24 cellular contexts compared by ENCODE assay signal in the genomic region with DNA sequence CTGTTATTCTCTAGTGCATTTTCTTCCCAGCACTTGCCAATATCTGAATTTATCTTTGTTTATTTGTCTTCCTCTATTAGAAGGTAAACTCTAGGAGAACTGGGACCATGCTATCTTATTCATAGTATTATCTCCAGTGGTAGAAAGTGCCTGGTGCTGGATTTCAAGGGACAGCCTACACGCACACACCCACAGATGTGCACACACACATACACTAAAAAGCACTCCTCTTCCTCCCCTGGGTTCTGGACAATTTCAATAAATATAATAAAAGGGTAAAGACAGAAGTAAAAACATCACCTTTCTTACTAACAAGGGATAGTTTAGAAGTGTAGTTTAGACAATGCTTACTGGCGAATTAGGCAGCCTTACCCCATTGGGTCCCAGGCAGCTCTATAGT. TPM values are rescaled to one million over a fixed set of nuclear protein-coding genes. Genes with fewer than 3 reads are reported as not detected.
A peak's percentile ranks its signal among the peaks of the same experiment; 100 is the strongest.
DNase-seq lines count a peak whose midpoint lies in the region; ATAC-seq, FAIRE-seq and TF ChIP-seq lines count a peak whose summit lies in the region.
"Had no signal": no experiment of that assay in that cellular context is flagged by ENCODE, and none has a peak within 500 bp of the region (broad histone marks: within the 10 kb centered on the region; RNA-seq: fewer than 3 reads in every experiment).

No MANE protein-coding gene starts in this region.

- H2BK20ac ChIP-seq in IMR-90 (ENCODE audit: low read depth, low read length) = no peak overlapping the region

- POLR2A ChIA-PET in IMR-90 (lab: Charles Lee; ENCODE audit: unreplicated experiment) (no interaction called here), K562 (lab: Yijun Ruan, JAX) (interaction anchor here (0.8 kb wide), 1 partner anchor 12 kb away, joined by 3 read pairs; no protein-coding TSS in a partner anchor)

- no peak overlapping the region for H3K56ac ChIP-seq in IMR-90 (ENCODE audit: extremely low read depth, insufficient read depth, low read length)

- in situ Hi-C loops in IMR-90 (cut with MboI; ENCODE audit: low sequenced_read_pairs) (no loop called here), K562 (cut with MboI) (no loop called here)

- BruUV-seq in IMR-90 (replicated peaks; lab: Mats Ljungman, UMichigan) = no TSS peak
- no TSS peak for BruUV-seq in K562 (replicated peaks; lab: Mats Ljungman, UMichigan)

- no peaks in the 10 kb centered on the region for H3K9me3 Mint-ChIP-seq in GM23338
- H3K9me3 Mint-ChIP-seq: CD4-positive, CD25-positive, alpha-beta regulatory T cell; CD8-positive, alpha-beta T cell; H9; HFFc6 had no signal

- no peak overlapping the region for H3K4me3 ChIP-seq in BLaER1 treated with 17β-estradiol and CSF1 and Interleukin-3, amounts not matched to agents 10 nM and 100 nM
- H3K4me3 ChIP-seq in GM23338 = no peak overlapping the region
- no peak overlapping the region for H3K4me3 ChIP-seq in IMR-90 (ENCODE audit: insufficient read depth, low read depth, low read length)
- no peak overlapping the region for H3K4me3 ChIP-seq in K562
- H3K4me3 ChIP-seq in lower lobe of right lung = no peak overlapping the region
- H3K4me3 ChIP-seq: A549 had no signal

- H3K79me2 ChIP-seq in GM23338 (replicated peaks; ENCODE audit: insufficient read depth) (no peaks in the 10 kb centered on the region), K562 (ENCODE audit: control insufficient read depth, insufficient read depth, low read length) (no peaks in the 10 kb centered on the region)

- H3K79me1 ChIP-seq in IMR-90 (ENCODE audit: low read depth in 1 of 2, low read length in 2 of 2) = no peaks in the 10 kb centered on the region

- H2BK15ac ChIP-seq in IMR-90 (ENCODE audit: low read depth, low read length) = no peak overlapping the region

- TF ChIP-seq POLR2A in IMR-90 (IDR thresholded peaks at IDR 0.05; ENCODE audit: low read depth, low read length) = no peak
- no peak for TF ChIP-seq POLR2A in K562 (conservative IDR thresholded peaks at IDR 0.05)

- H3K4me1 ChIP-seq in BLaER1 treated with 17β-estradiol and CSF1 and Interleukin-3, amounts not matched to agents 10 nM and 100 nM = peaks cover 12 to 56% (median 36%) of the 10 kb centered on the region in 10 experiments
- H3K4me1 ChIP-seq in GM23338 (ENCODE audit: insufficient read depth) = no peaks in the 10 kb centered on the region
- peaks cover 2% of the 10 kb centered on the region; the same call in 1 of the 2 replicates for H3K4me1 ChIP-seq in IMR-90 (ENCODE audit: control insufficient read depth, insufficient read depth, low read length)
- peaks cover 0 to 9% of the 10 kb centered on the region in 2 experiments; a peak in 3 of 5 replicates for H3K4me1 ChIP-seq in K562 (replicated peaks in 1 of 2; ENCODE audit: control insufficient read depth in 2 of 2, insufficient read depth in 2 of 2, low read length in 2 of 2)
- peaks cover 6% of the 10 kb centered on the region for H3K4me1 ChIP-seq in lower lobe of right lung
- H3K4me1 ChIP-seq: A549, BE2C had no signal

- H2AK9ac ChIP-seq in IMR-90 (replicated peaks; ENCODE audit: low read depth, low read length, poor library complexity) = no peak overlapping the region

- no peaks in the 10 kb centered on the region for H3K27me3 ChIP-seq in BLaER1 treated with 17β-estradiol and CSF1 and Interleukin-3, amounts not matched to agents 10 nM and 100 nM
- H3K27me3 ChIP-seq in GM23338 (ENCODE audit: insufficient read depth) (no peaks in the 10 kb centered on the region), IMR-90 (ENCODE audit: control insufficient read depth, insufficient read depth, low read length) (no peaks in the 10 kb centered on the region), K562 (ENCODE audit: control insufficient read depth in 2 of 2, insufficient read depth in 2 of 2, low read length in 2 of 2) (no peaks in the 10 kb centered on the region), lower lobe of right lung (ENCODE audit: low read depth) (no peaks in the 10 kb centered on the region)
- H3K27me3 ChIP-seq: BE2C had no signal

- CTCF ChIA-PET in IMR-90 (lab: Yijun Ruan, JAX) (no interaction called here), K562 (lab: Yijun Ruan, JAX; ENCODE audit: low intra/inter-chr PET ratio) (no interaction called here)

- H4K8ac ChIP-seq in IMR-90 (ENCODE audit: low read depth in 2 of 2, low read length in 2 of 2) = no peak overlapping the region

- H3K4me3 Mint-ChIP-seq in GM23338 = no peak overlapping the region
- H3K4me3 Mint-ChIP-seq: CD4-positive, CD25-positive, alpha-beta regulatory T cell; CD8-positive, alpha-beta T cell; H9; HFFc6 had no signal

- no peaks in the 10 kb centered on the region for H3K36me3 Mint-ChIP-seq in GM23338 (ENCODE audit: low read depth)
- H3K36me3 Mint-ChIP-seq: CD4-positive, CD25-positive, alpha-beta regulatory T cell; CD8-positive, alpha-beta T cell had no signal

- H3F3A ChIP-seq in GM23338 (replicated peaks; ENCODE audit: low read depth) = no peaks in the 10 kb centered on the region

- peak overlapping the region in 10 of 11 experiments; percentile 38 to 88 (median 77); a peak in 18 of 22 replicates for H3K4me2 ChIP-seq in BLaER1 treated with 17β-estradiol and CSF1 and Interleukin-3, amounts not matched to agents 10 nM and 100 nM
- H3K4me2 ChIP-seq in GM23338 = no peak overlapping the region
- H3K4me2 ChIP-seq in IMR-90 (ENCODE audit: low read depth, low read length) = no peak overlapping the region
- H3K4me2 ChIP-seq in K562 (ENCODE audit: insufficient read depth, low read length) = no peak overlapping the region
- H3K4me2 ChIP-seq: A549 had no signal

- H3K4ac ChIP-seq in IMR-90 (ENCODE audit: low read depth, low read length) = no peak overlapping the region

- no peaks in the 10 kb centered on the region for H3K9me2 ChIP-seq in GM23338 (ENCODE audit: insufficient read depth)

- no peak for FAIRE-seq in K562 (lab: Jason Lieb, UNC)
- FAIRE-seq: A549, G401.6, H1 had no signal

- H3K27ac Mint-ChIP-seq in GM23338 = no peak overlapping the region
- H3K27ac Mint-ChIP-seq: CD4-positive, CD25-positive, alpha-beta regulatory T cell; CD8-positive, alpha-beta T cell; H9; HFFc6 had no signal

- no CpG with 5 or more reads among the region's 2 CpGs for WGBS in IMR-90 (ENCODE audit: extremely low coverage in 2 of 2, insufficient read length in 1 of 2), 2 experiments
- 42% methylated on average over 2 of the region's 2 CpGs for WGBS in K562 (ENCODE audit: insufficient coverage, low coverage, missing lambda C conversion rate)

- no peak overlapping the region for H2BK120ac ChIP-seq in IMR-90 (ENCODE audit: low read depth, low read length)

- no peak overlapping the region for H3K18ac ChIP-seq in IMR-90 (ENCODE audit: low read depth, low read length)

- H4K91ac ChIP-seq in IMR-90 (ENCODE audit: insufficient read depth, low read depth, low read length) = no peak overlapping the region

- H2BK5ac ChIP-seq in IMR-90 (ENCODE audit: low read depth, low read length, poor library complexity, severe bottlenecking) = no peak overlapping the region

- intact Hi-C loops in IMR-90 (cut with micrococcal nuclease) (no loop called here), K562 (cut with micrococcal nuclease) (no loop called here), lower lobe of right lung (cut with DNase I) (no loop called here), Right ventricle myocardium inferior (cut with DNase I) (no loop called here)

- no peak overlapping the region for H4K5ac ChIP-seq in IMR-90 (ENCODE audit: low read depth, low read length)

- TF ChIP-seq RAD21 in IMR-90 (IDR thresholded peaks at IDR 0.05; ENCODE audit: low read length) (no peak), K562 (CRISPR knock-in tag; conservative IDR thresholded peaks at IDR 0.05 in 1 of 2, IDR thresholded peaks at IDR 0.05 in 1 of 2) (no peak)

- H2AFZ ChIP-seq in GM23338 (0 out of 2 replicates have a peak overlapping the region, but pooled peaks have one; percentile 38), IMR-90 (replicated peaks; ENCODE audit: low read length, poor library complexity) (no peak overlapping the region), K562 (ENCODE audit: low read depth, low read length) (no peak overlapping the region)

- H3K27ac ChIP-seq in BLaER1 treated with 17β-estradiol and CSF1 and Interleukin-3, amounts not matched to agents 10 nM and 100 nM = peak overlapping the region in 9 of 11 experiments; percentile 23 to 78 (median 67); a peak in 17 of 22 replicates
- H3K27ac ChIP-seq in GM23338 (ENCODE audit: low read depth) (no peak overlapping the region), IMR-90 (ENCODE audit: insufficient read depth, low read length) (no peak overlapping the region), K562 (ENCODE audit: extremely low read depth, low read depth, low read length) (no peak overlapping the region), lower lobe of right lung (no peak overlapping the region)
- H3K27ac ChIP-seq: A549 had no signal

- DNase-seq in GM23338 (ENCODE audit: low spot score) (no peak), IMR-90 (no peak), K562 (ENCODE audit: extremely low read depth in 1 of 4, low spot score in 3 of 4) (no peak), lower lobe of right lung (no peak), Right ventricle myocardium inferior (ENCODE audit: missing footprints) (no peak), ureter (ENCODE audit: low spot score) (no peak)
- no peak for DNase-seq in stimulated activated CD4-positive, alpha-beta T cell treated with anti-CD3 and anti-CD28 coated beads, Interleukin-2, amount 100 ng/mL, for 24 hours
- DNase-seq: 8988T; ACHN; AML-193; BE2C; C1 segment of cervical spinal cord; Caco-2; CD4-positive, CD25-positive, alpha-beta regulatory T cell; CD8-positive, alpha-beta T cell; DMS153; DND-41; H9; HFFc6 had no signal

- ATAC-seq in GM23338 (no peak), IMR-90 (ENCODE audit: low read depth) (peak; percentile 24), K562 (peak; percentile 32; the same call in 1 of the 3 replicates), lower lobe of right lung (no peak), Right ventricle myocardium inferior (no peak)
- ATAC-seq: A549; CD8-positive, alpha-beta T cell; HCT116 had no signal

- H4K20me1 ChIP-seq in BLaER1 treated with 17β-estradiol and CSF1 and Interleukin-3, amounts not matched to agents 10 nM and 100 nM = no peaks in the 10 kb centered on the region
- H4K20me1 ChIP-seq in GM23338 (replicated peaks; ENCODE audit: insufficient read depth) (no peaks in the 10 kb centered on the region), IMR-90 (ENCODE audit: insufficient read depth, low read length) (no peaks in the 10 kb centered on the region), K562 (replicated peaks; ENCODE audit: control insufficient read depth, insufficient read depth, low read length) (no peaks in the 10 kb centered on the region)

- H3K36me3 ChIP-seq in BLaER1 treated with 17β-estradiol and CSF1 and Interleukin-3, amounts not matched to agents 10 nM and 100 nM = no peaks in the 10 kb centered on the region
- no peaks in the 10 kb centered on the region for H3K36me3 ChIP-seq in GM23338 (ENCODE audit: insufficient read depth)
- no peaks in the 10 kb centered on the region for H3K36me3 ChIP-seq in IMR-90 (ENCODE audit: control insufficient read depth, insufficient read depth, low read length)
- H3K36me3 ChIP-seq in K562 (ENCODE audit: control insufficient read depth, insufficient read depth, low read length) = no peaks in the 10 kb centered on the region
- no peaks in the 10 kb centered on the region for H3K36me3 ChIP-seq in lower lobe of right lung
- H3K36me3 ChIP-seq: BE2C had no signal

- no peaks in the 10 kb centered on the region for H3K9me1 ChIP-seq in IMR-90 (ENCODE audit: insufficient read depth, low read length)
- H3K9me1 ChIP-seq in K562 (ENCODE audit: control insufficient read depth, insufficient read depth, low read length) = no peaks in the 10 kb centered on the region

- peaks cover 3% of the 10 kb centered on the region; the same call in 2 of the 3 replicates for H3K4me1 Mint-ChIP-seq in GM23338

- H3K23ac ChIP-seq in IMR-90 (ENCODE audit: low read depth, low read length) = no peak overlapping the region

- no peak for TF ChIP-seq CTCF in GM23338 (conservative IDR thresholded peaks at IDR 0.05; ENCODE audit: low read depth in 2 of 2)
- TF ChIP-seq CTCF in IMR-90 (conservative IDR thresholded peaks at IDR 0.05; ENCODE audit: low read depth, low read length) = no peak
- TF ChIP-seq CTCF in K562 (IDR thresholded peaks at IDR 0.05 in 2 of 3, conservative IDR thresholded peaks at IDR 0.05 in 1 of 3; ENCODE audit: insufficient read depth in 2 of 3, low read depth in 1 of 3, low read length in 3 of 3) = no peak
- no peak for TF ChIP-seq CTCF in lower lobe of right lung (IDR thresholded peaks at IDR 0.05)

- H2AK5ac ChIP-seq in IMR-90 (ENCODE audit: low read depth, low read length) = no peak overlapping the region

- dilution Hi-C loops in IMR-90 (cut with HindIII; ENCODE audit: low sequenced_read_pairs, unreplicated experiment) = no loop called here

- no peak overlapping the region for H3K14ac ChIP-seq in IMR-90 (replicated peaks; ENCODE audit: low read depth, low read length)

- peak overlapping the region in 1 of 11 experiments; percentile 63; a peak in 2 of 22 replicates for H3K9ac ChIP-seq in BLaER1 treated with 17β-estradiol and CSF1 and Interleukin-3, amounts not matched to agents 10 nM and 100 nM
- H3K9ac ChIP-seq in IMR-90 (ENCODE audit: low read depth, low read length) = no peak overlapping the region
- no peak overlapping the region for H3K9ac ChIP-seq in K562 (ENCODE audit: insufficient read depth in 1 of 2, low read depth in 2 of 2, low read length in 2 of 2)

- no peak for TF ChIP-seq EP300 in K562 (IDR thresholded peaks at IDR 0.05; ENCODE audit: low read length)

- H3K27me3 Mint-ChIP-seq in GM23338 (ENCODE audit: insufficient read depth, low read depth, poor library complexity) = peaks cover 2% of the 10 kb centered on the region

- no peaks in the 10 kb centered on the region for H3K9me3 ChIP-seq in BLaER1 treated with 17β-estradiol and CSF1 and Interleukin-3, amounts not matched to agents 10 nM and 100 nM (replicated peaks in 1 of 11)
- H3K9me3 ChIP-seq in IMR-90 (ENCODE audit: control insufficient read depth, insufficient read depth, low read length) (no peaks in the 10 kb centered on the region), K562 (replicated peaks; ENCODE audit: control insufficient read depth, insufficient read depth, low read depth, low read length) (no peaks in the 10 kb centered on the region), lower lobe of right lung (no peaks in the 10 kb centered on the region)
- H3K9me3 ChIP-seq: A549, BE2C, Caco-2 had no signal

RNA-seq across cellular contexts. Expression of a gene that starts 28.5 kb away (rescaled TPM):
- 32.6 and 36.2 TPM in 2 replicates for total RNA-seq in GM23338 (2014; rRNA removed; shearing (Covaris generic))
- polyA plus RNA-seq in GM23338 (2016; fragmentation: Nextera tagmentation; extraction: Ambion mirVana) = 11.9 and 12.1 TPM in 2 replicates
- 34.7 and 36.7 TPM in 2 replicates for total RNA-seq in IMR-90 (2012; rRNA removed)
- polyA plus RNA-seq in IMR-90 (2012; rRNA removed) = 6.4 and 8.4 TPM in 2 replicates
- polyA plus RNA-seq in IMR-90 (2012; cell fraction: cytosol; rRNA removed) = 1.7 and 3.6 TPM in 2 replicates
- 4.9 and 29.1 TPM in 2 replicates for polyA plus RNA-seq in IMR-90 (2012; cell fraction: nucleus; rRNA removed; ENCODE audit: low replicate concordance)
- total RNA-seq in K562 (2011; cell fraction: chromatin; rRNA removed; ENCODE audit: low replicate concordance) = 62.0 and 200 TPM in 2 replicates
- 24.7 and 42.9 TPM in 2 replicates for total RNA-seq in K562 (2011; cell fraction: nucleolus; rRNA removed)
- total RNA-seq in K562 (2011; cell fraction: nucleoplasm; rRNA removed) = 66.4 and 102 TPM in 2 replicates
- total RNA-seq in K562 (2014; rRNA removed) = 33.9 and 36.8 TPM in 2 replicates
- total RNA-seq in K562 (2014; rRNA removed; fragmentation: Illumina TruSeq; extraction: Trizol) = 54.5 and 56.4 TPM in 2 replicates
- 57.6 and 62.6 TPM in 2 replicates for total RNA-seq in K562 (2015; rRNA removed; fragmentation: Illumina TruSeq; extraction: Trizol)
- 40.5 and 43.4 TPM in 2 replicates for total RNA-seq in K562 (2021)
- polyA plus RNA-seq in K562 (2011; rRNA removed) = 22.0 and 31.3 TPM in 2 replicates
- polyA plus RNA-seq in K562 (2011; cell fraction: cytosol; rRNA removed) = 14.2 and 17.7 TPM in 2 replicates
- polyA plus RNA-seq in K562 (2011; cell fraction: nucleus; rRNA removed) = 47.1 and 49.3 TPM in 2 replicates
- 23.4 and 27.9 TPM in 2 replicates for polyA plus RNA-seq in K562 (2012)
- 38.2 and 43.5 TPM in 2 replicates for polyA plus RNA-seq in K562 (2014; fragmentation: Illumina TruSeq; extraction: Trizol)
- polyA plus RNA-seq in K562 (2014; fragmentation: Nextera tagmentation; extraction: Ambion mirVana) = 10 to 100 TPM in 1 of 2 experiments, 1 to 10 TPM in 1; 7.7 to 14.1 TPM
- 25.7 and 32.9 TPM in 2 replicates for polyA plus RNA-seq in K562 (2014; rRNA removed)
- 109 and 122 TPM in 2 replicates for polyA minus RNA-seq in K562 (2011; rRNA and poly(A)+ RNA removed)
- 32.7 and 45.0 TPM in 2 replicates for polyA minus RNA-seq in K562 (2011; cell fraction: cytosol; rRNA and poly(A)+ RNA removed)
- polyA minus RNA-seq in K562 (2011; cell fraction: nucleus; rRNA and poly(A)+ RNA removed) = 65.6 and 111 TPM in 2 replicates
- total RNA-seq in lower lobe of right lung = 37.6 TPM
- 34.5 TPM for total RNA-seq in Right ventricle myocardium inferior
- 58.2 TPM for total RNA-seq in ureter

Comparison
In these comparisons a context has a peak if more than half of its experiments do, and no peak if none do; other contexts are left out.
1. H3K27ac ChIP-seq: peak in BLaER1 treated with 17β-estradiol and CSF1 and Interleukin-3, amounts not matched to agents 10 nM and 100 nM (9 of 11); none in GM23338 (single experiment), IMR-90 (single experiment), K562 (single experiment) and lower lobe of right lung (single experiment).
2. H3K4me2 ChIP-seq: peak in BLaER1 treated with 17β-estradiol and CSF1 and Interleukin-3, amounts not matched to agents 10 nM and 100 nM (10 of 11); none in GM23338 (single experiment), IMR-90 (single experiment) and K562 (single experiment).
3. ATAC-seq: peak in IMR-90 (single experiment) and K562 (single experiment); none in GM23338 (single experiment), lower lobe of right lung (0 of 2) and Right ventricle myocardium inferior (single experiment).